Comparison of ENCODE assay signal across 18 cellular contexts in the genomic region with DNA sequence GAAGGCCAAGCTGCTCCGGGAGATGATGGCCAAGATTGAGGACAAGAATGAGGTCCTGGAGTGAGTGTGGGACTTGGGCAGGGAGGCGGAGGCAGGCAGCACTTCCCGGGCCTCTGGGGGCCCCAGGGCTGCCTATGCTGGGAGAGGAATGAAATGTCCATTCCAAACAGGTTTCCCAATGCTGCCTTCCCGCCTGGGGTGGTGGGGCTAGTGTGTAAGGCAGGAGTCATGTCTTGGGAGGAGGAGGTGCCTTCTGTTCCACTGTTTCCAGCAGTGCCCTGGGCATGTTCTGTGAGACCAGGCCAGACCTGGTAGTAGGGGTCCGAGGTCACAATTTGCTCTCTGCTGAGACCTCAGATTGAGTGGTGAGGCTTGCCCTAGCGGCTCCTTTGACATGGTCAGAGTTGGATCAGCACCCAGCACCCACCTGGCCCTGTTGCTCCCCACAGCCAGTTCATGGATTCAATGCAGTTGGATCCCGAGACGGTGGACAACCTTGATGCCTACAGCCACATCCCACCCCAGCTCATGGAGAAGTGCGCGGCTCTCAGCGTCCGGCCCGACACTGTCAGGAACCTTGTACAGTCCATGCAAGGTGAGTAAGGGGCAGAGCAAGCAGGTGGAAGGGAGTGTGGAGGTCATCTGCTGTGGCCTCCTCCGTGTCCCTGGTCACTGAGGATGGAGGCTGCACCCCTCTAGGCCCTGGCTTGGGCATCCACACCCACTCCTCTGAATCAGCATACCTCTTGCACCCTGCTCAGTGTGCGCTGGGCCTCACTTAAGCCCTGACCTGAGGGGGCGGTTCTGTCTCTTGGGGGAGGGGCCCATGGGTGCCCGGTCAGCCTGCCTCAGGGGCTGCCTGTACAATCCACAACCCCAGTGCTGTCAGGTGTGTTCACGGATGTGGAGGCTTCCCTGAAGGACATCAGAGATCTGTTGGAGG. TPM values are rescaled to one million over a fixed set of nuclear protein-coding genes. Genes with fewer than 3 reads are reported as not detected.
A peak's percentile ranks its signal among the peaks of the same experiment; 100 is the strongest.
DNase-seq lines count a peak whose midpoint lies in the region; ATAC-seq and TF ChIP-seq lines count a peak whose summit lies in the region.
"Had no signal": no experiment of that assay in that cellular context is flagged by ENCODE, and none has a peak within 500 bp of the region (broad histone marks: within the 10 kb centered on the region; RNA-seq: fewer than 3 reads in every experiment).

No MANE protein-coding gene starts in this region.

- H3K9me3 ChIP-seq in trophoblast cell (ENCODE audit: insufficient read depth, low read depth, low read length) = peaks cover 3% of the 10 kb centered on the region
- H3K9me3 ChIP-seq in hepatocyte (ENCODE audit: low read depth) = no peaks in the 10 kb centered on the region
- H3K9me3 ChIP-seq in SK-N-SH = no peaks in the 10 kb centered on the region

- H4K8ac ChIP-seq in trophoblast cell (ENCODE audit: low read depth, low read length) = no peak overlapping the region

- H3K36me3 ChIP-seq in H7 (replicated peaks; ENCODE audit: control insufficient read depth, insufficient read depth, low read length) (peaks cover 25% of the 10 kb centered on the region), trophoblast cell (ENCODE audit: control insufficient read depth in 1 of 2, insufficient read depth in 2 of 2, low read length in 2 of 2) (peaks cover 71 to 78% of the 10 kb centered on the region in 2 experiments), hepatocyte (replicated peaks; ENCODE audit: insufficient read depth, low read depth) (no peaks in the 10 kb centered on the region), SK-N-SH (replicated peaks in 1 of 2; ENCODE audit: control insufficient read depth in 1 of 2, insufficient read depth in 2 of 2, low read length in 1 of 2) (peaks cover 0 to 57% of the 10 kb centered on the region in 2 experiments)

- no peak overlapping the region for H3K27ac ChIP-seq in trophoblast cell (ENCODE audit: low read depth, low read length)
- no peak overlapping the region for H3K27ac ChIP-seq in hepatocyte
- no peak overlapping the region; a peak in 1 of 4 replicates for H3K27ac ChIP-seq in SK-N-SH (ENCODE audit: low read depth in 2 of 2, low read length in 1 of 2)

- H3K9me2 ChIP-seq in hepatocyte (replicated peaks; ENCODE audit: insufficient read depth) (no peaks in the 10 kb centered on the region), SK-N-SH (no peaks in the 10 kb centered on the region)

- no peak overlapping the region for H4K91ac ChIP-seq in trophoblast cell (ENCODE audit: low read depth, low read length)

- H2AFZ ChIP-seq in trophoblast cell (ENCODE audit: insufficient read depth, low read length, poor library complexity) = no peak overlapping the region
- no peak overlapping the region for H2AFZ ChIP-seq in hepatocyte
- no peak overlapping the region for H2AFZ ChIP-seq in SK-N-SH (ENCODE audit: low read depth)

- no peaks in the 10 kb centered on the region for H3K27me3 Mint-ChIP-seq in activated naive CD4-positive, alpha-beta T cell treated with anti-CD3 and anti-CD28 coated beads, Interleukin-2, amount 10 ng/mL, durations not matched to agents 7 days and 5 days
- no peaks in the 10 kb centered on the region for H3K27me3 Mint-ChIP-seq in activated naive CD4-positive, alpha-beta T cell treated with anti-CD3 and anti-CD28 coated beads for 36 hours (ENCODE audit: low read depth)
- no peaks in the 10 kb centered on the region for H3K27me3 Mint-ChIP-seq in effector memory CD8-positive, alpha-beta T cell

- H3K27me3 ChIP-seq in H7 (ENCODE audit: control insufficient read depth, insufficient read depth, low read length) (no peaks in the 10 kb centered on the region), trophoblast cell (ENCODE audit: insufficient read depth, low read length) (no peaks in the 10 kb centered on the region), hepatocyte (no peaks in the 10 kb centered on the region), SK-N-SH (ENCODE audit: insufficient read depth) (no peaks in the 10 kb centered on the region)

- intact Hi-C loops in activated naive CD4-positive, alpha-beta T cell treated with anti-CD3 and anti-CD28 coated beads for 36 hours (cut with micrococcal nuclease) = no loop called here

- H3K4me3 ChIP-seq in H7 (ENCODE audit: insufficient read depth, low read depth, low read length) (no peak overlapping the region), trophoblast cell (ENCODE audit: low read depth, low read length) (no peak overlapping the region), hepatocyte (no peak overlapping the region), SK-N-SH (ENCODE audit: low read depth in 2 of 2, low read length in 1 of 2) (no peak overlapping the region)

- H3K23ac ChIP-seq in trophoblast cell (ENCODE audit: low read length) = no peak overlapping the region

- H4K12ac ChIP-seq in trophoblast cell (ENCODE audit: low read depth, low read length) = no peak overlapping the region

- H4K20me1 ChIP-seq in hepatocyte (ENCODE audit: insufficient read depth, poor library complexity, severe bottlenecking) (peaks cover 11% of the 10 kb centered on the region), SK-N-SH (ENCODE audit: insufficient read depth) (peaks cover 18% of the 10 kb centered on the region; the same call in 1 of the 2 replicates)

- peaks cover 8% of the 10 kb centered on the region for H3K4me1 Mint-ChIP-seq in activated naive CD4-positive, alpha-beta T cell treated with anti-CD3 and anti-CD28 coated beads, Interleukin-2, amount 10 ng/mL, durations not matched to agents 7 days and 5 days
- no peaks in the 10 kb centered on the region for H3K4me1 Mint-ChIP-seq in activated naive CD4-positive, alpha-beta T cell treated with anti-CD3 and anti-CD28 coated beads for 36 hours (ENCODE audit: low read depth)
- H3K4me1 Mint-ChIP-seq in effector memory CD8-positive, alpha-beta T cell (ENCODE audit: low read depth in 2 of 2) = peaks cover 5 to 6% of the 10 kb centered on the region in 2 donors

- H3K14ac ChIP-seq in trophoblast cell (ENCODE audit: low read length) = no peak overlapping the region

- H2BK120ac ChIP-seq in trophoblast cell (ENCODE audit: insufficient read depth, low read length, poor library complexity) = no peak overlapping the region

- H3K9ac ChIP-seq in trophoblast cell (ENCODE audit: low read length) (no peak overlapping the region), SK-N-SH (no peak overlapping the region)

- no peak overlapping the region for H3K4me3 Mint-ChIP-seq in activated naive CD4-positive, alpha-beta T cell treated with anti-CD3 and anti-CD28 coated beads, Interleukin-2, amount 10 ng/mL, durations not matched to agents 7 days and 5 days
- no peak overlapping the region for H3K4me3 Mint-ChIP-seq in activated naive CD4-positive, alpha-beta T cell treated with anti-CD3 and anti-CD28 coated beads for 36 hours
- no peak overlapping the region for H3K4me3 Mint-ChIP-seq in effector memory CD8-positive, alpha-beta T cell
- H3K4me3 Mint-ChIP-seq: CD8-positive, alpha-beta T cell had no signal

- H3K4me2 ChIP-seq in trophoblast cell (ENCODE audit: low read length) = no peak overlapping the region
- H3K4me2 ChIP-seq in hepatocyte = no peak overlapping the region
- no peak overlapping the region for H3K4me2 ChIP-seq in SK-N-SH

- TF ChIP-seq CTCF in hepatocyte (IDR thresholded peaks at IDR 0.05; ENCODE audit: poor library complexity) (no peak), SK-N-SH (IDR thresholded peaks at IDR 0.05) (no peak)

- no peak for TF ChIP-seq EP300 in SK-N-SH (IDR thresholded peaks at IDR 0.05; ENCODE audit: borderline replicate concordance in 1 of 2, low read depth in 1 of 2, low read length in 1 of 2)

- TF ChIP-seq RAD21 in SK-N-SH (IDR thresholded peaks at IDR 0.05; ENCODE audit: low read length) = no peak

- H3K18ac ChIP-seq in trophoblast cell (ENCODE audit: low read length) = no peak overlapping the region

- peaks cover 17% of the 10 kb centered on the region for H3K36me3 Mint-ChIP-seq in activated naive CD4-positive, alpha-beta T cell treated with anti-CD3 and anti-CD28 coated beads, Interleukin-2, amount 10 ng/mL, durations not matched to agents 7 days and 5 days
- H3K36me3 Mint-ChIP-seq in activated naive CD4-positive, alpha-beta T cell treated with anti-CD3 and anti-CD28 coated beads for 36 hours (ENCODE audit: low read depth) = peaks cover 2% of the 10 kb centered on the region
- peaks cover 14% of the 10 kb centered on the region for H3K36me3 Mint-ChIP-seq in effector memory CD8-positive, alpha-beta T cell (ENCODE audit: insufficient read depth)

- no CpG with 5 or more reads among the region's 18 CpGs for WGBS in trophoblast cell (ENCODE audit: extremely low coverage, insufficient coverage, insufficient read length)
- WGBS in hepatocyte (ENCODE audit: low lambda C conversion rate, missing lambda C conversion rate) = 92% methylated on average over 18 of the region's 18 CpGs
- WGBS in SK-N-SH (ENCODE audit: low lambda C conversion rate) = 95% methylated on average over 10 of the region's 18 CpGs

- CTCF ChIA-PET in activated naive CD4-positive, alpha-beta T cell treated with anti-CD3 and anti-CD28 coated beads, Interleukin-2, amount 10 ng/mL, durations not matched to agents 7 days and 5 days (lab: Charles Lee) = interaction anchor here (0.9 to 1.8 kb wide), 2 partner anchors 12 to 13 kb away, joined by 4 to 5 read pairs; no protein-coding TSS in a partner anchor
- CTCF ChIA-PET in activated naive CD4-positive, alpha-beta T cell treated with anti-CD3 and anti-CD28 coated beads for 36 hours (lab: Charles Lee) = interaction anchor here (0.6 to 1.1 kb wide), 2 partner anchors 13 to 311 kb away, joined by 3 to 4 read pairs; no protein-coding TSS in a partner anchor
- CTCF ChIA-PET in SK-N-SH (lab: Yijun Ruan, JAX) = interaction anchor here (1.0 to 7.1 kb wide), 2 partner anchors 12 to 13 kb away, joined by 4 to 48 read pairs; no protein-coding TSS in a partner anchor

- H3K4ac ChIP-seq in trophoblast cell (ENCODE audit: low read depth, low read length) = no peak overlapping the region

- no peak for DNase-seq in activated naive CD4-positive, alpha-beta T cell treated with anti-CD3 and anti-CD28 coated beads, Interleukin-2, amount 10 ng/mL, durations not matched to agents 7 days and 5 days
- DNase-seq in activated naive CD4-positive, alpha-beta T cell treated with anti-CD3 and anti-CD28 coated beads for 36 hours = no peak
- DNase-seq in H7 (peak; percentile 48), trophoblast cell (peak; percentile 37 to 45), hepatocyte (ENCODE audit: low spot score) (no peak), SHP77 treated with DMSO at 0.1 percent for 48 hours (lab: John Stamatoyannopoulos, UW) (no peak), SK-N-SH (no peak)
- no peak for DNase-seq in effector memory CD8-positive, alpha-beta T cell
- DNase-seq: CD8-positive, alpha-beta T cell; GF-D8; Karpas-422; MM.1S; NCI-H1105 treated with DMSO at 0.1 percent for 48 hours; NCI-H1930; NCI-H2171 treated with DMSO at 0.1 percent for 48 hours; NCI-H774; Right ventricle myocardium superior had no signal

- no peak overlapping the region for H2BK5ac ChIP-seq in trophoblast cell (ENCODE audit: low read depth, low read length, poor library complexity)

- POLR2A ChIA-PET in SK-N-SH (lab: Yijun Ruan, JAX) = no interaction called here

- no peaks in the 10 kb centered on the region for H3K4me1 ChIP-seq in trophoblast cell (ENCODE audit: control insufficient read depth in 1 of 2, insufficient read depth in 2 of 2, low read length in 2 of 2)
- peaks cover 12% of the 10 kb centered on the region for H3K4me1 ChIP-seq in hepatocyte (ENCODE audit: insufficient read depth)
- H3K4me1 ChIP-seq in SK-N-SH (ENCODE audit: control insufficient read depth in 1 of 2, insufficient read depth in 2 of 2, low read depth in 1 of 2, low read length in 1 of 2) = peaks cover 0 to 16% of the 10 kb centered on the region in 2 experiments; a peak in 1 of 4 replicates

- H2AK5ac ChIP-seq in trophoblast cell (ENCODE audit: low read length) = no peak overlapping the region

- H3K79me2 ChIP-seq in trophoblast cell (ENCODE audit: control insufficient read depth, insufficient read depth, low read length, poor library complexity) (peaks cover 2% of the 10 kb centered on the region), hepatocyte (peaks cover 15% of the 10 kb centered on the region), SK-N-SH (ENCODE audit: insufficient read depth) (peaks cover 24% of the 10 kb centered on the region; the same call in 1 of the 2 replicates)

- no peaks in the 10 kb centered on the region for H3F3A ChIP-seq in SK-N-SH (replicated peaks; ENCODE audit: insufficient read depth)

- no peak overlapping the region for H2BK12ac ChIP-seq in trophoblast cell (ENCODE audit: low read length)

- H3K79me1 ChIP-seq in trophoblast cell (ENCODE audit: low read length) = no peaks in the 10 kb centered on the region

- no peaks in the 10 kb centered on the region for H3K9me3 Mint-ChIP-seq in activated naive CD4-positive, alpha-beta T cell treated with anti-CD3 and anti-CD28 coated beads, Interleukin-2, amount 10 ng/mL, durations not matched to agents 7 days and 5 days
- H3K9me3 Mint-ChIP-seq in activated naive CD4-positive, alpha-beta T cell treated with anti-CD3 and anti-CD28 coated beads for 36 hours = no peaks in the 10 kb centered on the region
- no peaks in the 10 kb centered on the region for H3K9me3 Mint-ChIP-seq in effector memory CD8-positive, alpha-beta T cell
- H3K9me3 Mint-ChIP-seq: CD8-positive, alpha-beta T cell had no signal

- no peak for ATAC-seq in effector memory CD8-positive, alpha-beta T cell (replicated peaks)
- ATAC-seq: CD8-positive, alpha-beta T cell; Panc1 had no signal

- peak overlapping the region; percentile 60 for H3K27ac Mint-ChIP-seq in activated naive CD4-positive, alpha-beta T cell treated with anti-CD3 and anti-CD28 coated beads, Interleukin-2, amount 10 ng/mL, durations not matched to agents 7 days and 5 days
- no peak overlapping the region for H3K27ac Mint-ChIP-seq in activated naive CD4-positive, alpha-beta T cell treated with anti-CD3 and anti-CD28 coated beads for 36 hours
- peak overlapping the region; percentile 55 to 83 for H3K27ac Mint-ChIP-seq in effector memory CD8-positive, alpha-beta T cell
- H3K27ac Mint-ChIP-seq: CD8-positive, alpha-beta T cell had no signal

RNA-seq across cellular contexts. Expression of gene PTPN23, which starts 27.3 kb away (rescaled TPM):
- total RNA-seq in activated naive CD4-positive, alpha-beta T cell treated with anti-CD3 and anti-CD28 coated beads for 36 hours = 10 to 100 TPM; 18.7 to 21.6 TPM
- 18.7 and 21.7 TPM in 2 replicates for total RNA-seq in H7 (2014; rRNA removed; shearing (Covaris generic))
- 26.0 and 26.5 TPM in 2 replicates for polyA plus RNA-seq in trophoblast cell (2013)
- 7.4 and 11.9 TPM in 2 replicates for total RNA-seq in hepatocyte
- polyA plus RNA-seq in hepatocyte = 20.5 and 22.8 TPM in 2 replicates
- 4.4 and 10.9 TPM in 2 replicates for polyA plus RNA-seq in SK-N-SH (2012; rRNA removed)
- polyA plus RNA-seq in SK-N-SH (2012; cell fraction: cytosol; rRNA removed) = 2.7 and 4.3 TPM in 2 replicates
- 29.6 and 47.7 TPM in 2 replicates for polyA plus RNA-seq in SK-N-SH (2012; cell fraction: nucleus; rRNA removed)

Comparison
In these comparisons a context has a peak if more than half of its experiments do, and no peak if none do; other contexts are left out.
1. DNase-seq: peak in H7 (single experiment) and trophoblast cell (2 of 2); none in activated naive CD4-positive, alpha-beta T cell treated with anti-CD3 and anti-CD28 coated beads, Interleukin-2, amount 10 ng/mL, durations not matched to agents 7 days and 5 days (single experiment), activated naive CD4-positive, alpha-beta T cell treated with anti-CD3 and anti-CD28 coated beads for 36 hours (single experiment), effector memory CD8-positive, alpha-beta T cell (0 of 3), hepatocyte (single experiment), SHP77 treated with DMSO at 0.1 percent for 48 hours (single experiment) and SK-N-SH (single experiment).